In the genomic region with DNA sequence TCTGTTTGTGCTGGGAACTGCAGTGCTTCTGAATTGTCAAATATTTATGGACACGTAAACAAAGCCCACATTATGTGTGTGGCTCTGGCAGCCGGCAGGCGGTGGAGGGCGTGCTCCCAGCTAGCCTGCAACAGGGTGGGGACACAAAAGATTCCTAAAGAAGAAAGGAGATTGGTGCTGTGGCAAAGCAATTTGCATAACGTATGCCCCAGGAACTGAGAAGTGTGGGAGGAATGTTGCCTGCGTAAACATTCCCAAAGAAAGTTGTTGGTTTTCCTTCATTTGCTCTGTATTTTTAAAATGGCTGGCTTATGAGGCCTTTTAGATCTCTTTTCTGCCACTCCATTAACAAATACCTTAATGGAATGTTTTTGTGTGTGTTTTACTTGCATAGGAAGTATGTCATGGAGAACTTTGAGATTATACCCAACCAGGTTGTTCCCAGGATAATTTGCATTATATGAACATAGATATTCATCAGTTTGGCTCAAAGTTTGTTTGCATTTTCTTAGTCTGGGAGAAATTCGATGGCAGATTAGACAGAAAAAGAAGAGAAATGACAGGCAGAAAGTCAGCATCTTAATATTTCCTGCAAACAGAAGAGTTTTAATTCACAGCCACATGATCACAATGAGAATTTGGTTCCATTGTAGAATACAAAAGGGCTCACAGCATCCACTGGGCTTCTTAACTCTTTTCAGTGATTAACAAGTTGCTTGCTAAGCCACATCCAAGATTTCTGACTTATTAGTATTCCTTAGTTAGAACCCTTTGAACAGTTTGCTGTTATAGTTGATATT, we compare ENCODE assay signal across 11 cellular contexts. TPM values are rescaled to one million over a fixed set of nuclear protein-coding genes. Genes with fewer than 3 reads are reported as not detected.
DNase-seq lines count a peak whose midpoint lies in the region; ATAC-seq and TF ChIP-seq lines count a peak whose summit lies in the region.
"Had no signal": no experiment of that assay in that cellular context is flagged by ENCODE, and none has a peak within 500 bp of the region (broad histone marks: within the 10 kb centered on the region; RNA-seq: fewer than 3 reads in every experiment).

No MANE protein-coding gene starts in this region.

- TF ChIP-seq CTCF in Caco-2 (IDR thresholded peaks at IDR 0.05; ENCODE audit: insufficient read depth in 1 of 2, low read depth in 1 of 2, low read length in 1 of 2, severe bottlenecking in 1 of 2, unreplicated experiment in 1 of 2) = peak in 1 of 2 experiments; percentile 40

- H3K36me3 ChIP-seq in Caco-2 (ENCODE audit: control insufficient read depth, insufficient read depth, low read length) = no peaks in the 10 kb centered on the region
- H3K36me3 ChIP-seq in SJCRH30 = no peaks in the 10 kb centered on the region
- H3K36me3 ChIP-seq in muscle layer of colon (ENCODE audit: insufficient read depth, low read length) = peaks cover 51% of the 10 kb centered on the region
- H3K36me3 ChIP-seq in MG63 = no peaks in the 10 kb centered on the region; the same call in 1 of the 2 replicates

- H3K4me3 ChIP-seq in Caco-2 (ENCODE audit: low read depth, low read length) (no peak overlapping the region), SJCRH30 (no peak overlapping the region), muscle layer of colon (ENCODE audit: low read depth in 1 of 2, low read length in 2 of 2) (peak overlapping the region in 1 of 2 donors; percentile 11), MG63 (no peak overlapping the region)

- H3K4me3 Mint-ChIP-seq in Caco-2 (ENCODE audit: unreplicated experiment) = peak overlapping the region; percentile 53
- H3K4me3 Mint-ChIP-seq: CD4-positive, CD25-positive, alpha-beta regulatory T cell had no signal

- H3K36me3 Mint-ChIP-seq in Caco-2 (ENCODE audit: insufficient read depth, unreplicated experiment) = no peaks in the 10 kb centered on the region
- H3K36me3 Mint-ChIP-seq: CD4-positive, CD25-positive, alpha-beta regulatory T cell had no signal

- H3K4me1 ChIP-seq in Caco-2 (peaks cover 33% of the 10 kb centered on the region), SJCRH30 (no peaks in the 10 kb centered on the region; the same call in 1 of the 2 replicates), muscle layer of colon (ENCODE audit: insufficient read depth, low read length) (peaks cover 50% of the 10 kb centered on the region)

- H3K9ac ChIP-seq in muscle layer of colon (ENCODE audit: low read length) = peak overlapping the region; percentile 60

- peak; percentile 82 to 84 for DNase-seq in Caco-2
- DNase-seq in SJCRH30 = peak; percentile 38 to 48
- peak in 41 of 42 donors; percentile 51 to 86 (median 70) for DNase-seq in head of caudate nucleus
- no peak for DNase-seq in NCI-H2107 treated with DMSO at 0.1 percent for 48 hours (lab: John Stamatoyannopoulos, UW; ENCODE audit: unreplicated experiment)
- DNase-seq in cerebellum (ENCODE audit: low spot score) = no peak
- no peak for DNase-seq in MG63
- DNase-seq: CD4-positive, CD25-positive, alpha-beta regulatory T cell; stimulated activated CD4-positive, alpha-beta T cell treated with anti-CD3 and anti-CD28 coated beads, Interleukin-12 subunit alpha, Interleukin-12 subunit beta, amount 100 ng/mL, for 4 hours; T1000 had no signal

- H3K27ac Mint-ChIP-seq in Caco-2 (ENCODE audit: unreplicated experiment) = peak overlapping the region; percentile 80
- H3K27ac Mint-ChIP-seq: CD4-positive, CD25-positive, alpha-beta regulatory T cell had no signal

- peaks cover 30% of the 10 kb centered on the region for H3K4me1 Mint-ChIP-seq in Caco-2 (ENCODE audit: low read depth, unreplicated experiment)

- H3K27me3 ChIP-seq in Caco-2 (replicated peaks; ENCODE audit: control insufficient read depth, insufficient read depth, low read length) (no peaks in the 10 kb centered on the region), SJCRH30 (no peaks in the 10 kb centered on the region), muscle layer of colon (ENCODE audit: control insufficient read depth in 1 of 2, insufficient read depth in 2 of 2, low read length in 2 of 2) (no peaks in the 10 kb centered on the region), MG63 (no peaks in the 10 kb centered on the region)

- POLR2A ChIA-PET in Caco-2 (lab: Charles Lee) = interaction anchor here (0.5 to 1.7 kb wide), 3 partner anchors 42 to 278 kb away, joined by 3 to 5 read pairs (median 3); partner anchors contain the start of gene DLAT

- H3K27me3 Mint-ChIP-seq in Caco-2 (ENCODE audit: insufficient read depth, unreplicated experiment) = no peaks in the 10 kb centered on the region

- H3K27ac ChIP-seq in SJCRH30 = peak overlapping the region; percentile 41
- peak overlapping the region; percentile 57 for H3K27ac ChIP-seq in muscle layer of colon (ENCODE audit: low read depth, low read length)

- H3K9me3 Mint-ChIP-seq in Caco-2 (ENCODE audit: unreplicated experiment) = no peaks in the 10 kb centered on the region
- H3K9me3 Mint-ChIP-seq: CD4-positive, CD25-positive, alpha-beta regulatory T cell had no signal

- CTCF ChIA-PET in Caco-2 (lab: Charles Lee) = interaction anchor here (0.7 to 4.4 kb wide), 10 partner anchors 26 to 105 kb away, joined by 3 to 102 read pairs (median 28); partner anchors contain the start of genes C11orf52, DIXDC1 and FDXACB1

- ATAC-seq in HG03432 (IDR thresholded peaks at IDR 0.05; ENCODE audit: unreplicated experiment) = no peak

- BruUV-seq in Caco-2 (replicated peaks; lab: Mats Ljungman, UMichigan) = TSS peak; percentile 20

- intact Hi-C loops in Caco-2 (cut with micrococcal nuclease; ENCODE audit: unreplicated experiment) = loop anchor here (5.0 kb wide), 1 partner anchor 381 kb away; the partner anchor contains the start of gene SIK2
- intact Hi-C loops in head of caudate nucleus (cut with DNase I) = loop anchor here (5.0 kb wide), 1 partner anchor 71 kb away; the partner anchor contains the start of genes CRYAB and HSPB2

- H3K9me3 ChIP-seq in Caco-2 (no peaks in the 10 kb centered on the region), SJCRH30 (replicated peaks) (no peaks in the 10 kb centered on the region), muscle layer of colon (ENCODE audit: low read length) (no peaks in the 10 kb centered on the region), MG63 (no peaks in the 10 kb centered on the region)

RNA-seq across cellular contexts. Expression of gene DLAT, which starts 41.8 kb away (rescaled TPM):
- total RNA-seq in Caco-2 (2022) (99.3 and 100.0 TPM in 2 replicates), cerebellum (34.8 TPM)
- 48.4 and 52.3 TPM in 2 replicates for total RNA-seq in SJCRH30 (2014; rRNA removed; shearing (Covaris generic))
- total RNA-seq in MG63 (2014; rRNA removed; shearing (Covaris generic); ENCODE audit: low replicate concordance) = 33.1 and 39.8 TPM in 2 replicates

RNA-seq across cellular contexts. Expression of gene DIXDC1, which starts 46.2 kb away (rescaled TPM):
- 4.9 and 6.4 TPM in 2 replicates for total RNA-seq in Caco-2 (2022)
- total RNA-seq in SJCRH30 (2014; rRNA removed; shearing (Covaris generic)) = 6.8 and 7.3 TPM in 2 replicates
- 45.7 TPM for total RNA-seq in cerebellum
- 5.2 and 7.0 TPM in 2 replicates for total RNA-seq in MG63 (2014; rRNA removed; shearing (Covaris generic); ENCODE audit: low replicate concordance)

Comparison
In these comparisons a context has a peak if more than half of its experiments do, and no peak if none do; other contexts are left out.
1. DNase-seq: peak in Caco-2 (2 of 2), SJCRH30 (2 of 2) and head of caudate nucleus (41 of 42); none in NCI-H2107 treated with DMSO at 0.1 percent for 48 hours (single experiment), cerebellum (single experiment) and MG63 (single experiment).